Comparison of ENCODE assay signal across 27 cellular contexts in the genomic region with DNA sequence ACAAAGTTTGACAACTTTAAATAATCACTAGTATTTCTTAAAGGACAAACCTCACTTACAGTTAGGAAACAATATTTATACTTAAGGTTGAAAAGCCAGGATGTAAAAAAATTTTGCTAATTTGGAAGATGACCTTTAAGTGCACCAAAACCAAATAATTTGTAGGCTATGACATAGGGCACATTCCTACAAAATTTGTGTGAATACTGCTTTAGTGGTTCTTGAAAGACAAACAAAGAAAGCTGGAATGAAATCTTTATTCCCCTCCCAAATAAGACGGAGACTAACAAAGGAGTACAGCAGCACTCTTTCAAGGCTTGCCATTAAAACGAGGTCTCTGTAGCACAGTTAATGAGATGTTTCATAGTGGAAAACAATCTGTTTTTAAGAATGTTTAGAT. TPM values are rescaled to one million over a fixed set of nuclear protein-coding genes. Genes with fewer than 3 reads are reported as not detected.
"Had no signal": no experiment of that assay in that cellular context is flagged by ENCODE, and none has a peak within 500 bp of the region (broad histone marks: within the 10 kb centered on the region; RNA-seq: fewer than 3 reads in every experiment).

No MANE protein-coding gene starts in this region.

- DNase-seq: activated CD4-positive, alpha-beta T cell treated with anti-CD3 and anti-CD28 coated beads, Interleukin-2, amount 10 ng/mL, durations not matched to agents 7 days and 5 days; activated CD4-positive, CD25-positive, alpha-beta regulatory T cell treated with anti-CD3 and anti-CD28 coated beads, Interleukin-2, amount 50 U/mL, for 72 hours; activated CD8-positive, alpha-beta memory T cell treated with anti-CD3 and anti-CD28 coated beads, Interleukin-2, amount 10 ng/mL, durations not matched to agents 7 days and 5 days; activated CD8-positive, alpha-beta T cell treated with anti-CD3 and anti-CD28 coated beads for 36 hours; activated gamma-delta T cell; activated naive CD4-positive, alpha-beta T cell treated with anti-CD3 and anti-CD28 coated beads, Interleukin-2, amount 50 U/mL, for 16 hours; activated naive CD8-positive, alpha-beta T cell treated with anti-CD3 and anti-CD28 coated beads, Interleukin-2, amount 50 U/mL, for 24 hours; activated T-cell treated with anti-CD3 and anti-CD28 coated beads for 4 hours; anterior cingulate cortex; central memory CD4-positive, alpha-beta T cell; cortex of kidney; endodermal cell; foreskin keratinocyte; kidney glomerular epithelial cell; left ventricle myocardium inferior; natural killer cell; nucleus accumbens; right lobe of liver; stimulated activated CD4-positive, alpha-beta T cell treated with anti-CD3 and anti-CD28 coated beads, Interleukin-1b, Interleukin-23, amount 100 ng/mL, for 48 hours; stimulated activated naive CD8-positive, alpha-beta T cell treated with anti-CD3 and anti-CD28 coated beads, Interleukin-15, amount 100 ng/mL, for 72 hours; WERI-Rb-1 had no signal

- H3K36me3 ChIP-seq: right lobe of liver, suprapubic skin, tibial nerve, WERI-Rb-1 had no signal

- ATAC-seq: activated CD8-positive, alpha-beta memory T cell treated with anti-CD3 and anti-CD28 coated beads, Interleukin-2, amount 10 ng/mL, durations not matched to agents 7 days and 5 days; activated CD8-positive, alpha-beta T cell treated with anti-CD3 and anti-CD28 coated beads for 36 hours; activated naive CD8-positive, alpha-beta T cell treated with anti-CD3 and anti-CD28 coated beads, Interleukin-2, amount 50 U/mL, for 24 hours; foreskin keratinocyte; natural killer cell; right lobe of liver; stimulated activated naive CD8-positive, alpha-beta T cell treated with anti-CD3 and anti-CD28 coated beads, Interleukin-15, amount 100 ng/mL, for 72 hours had no signal

- H3K27ac ChIP-seq: epithelial cell of prostate, foreskin keratinocyte, left ventricle myocardium inferior, right lobe of liver, skin epidermis, suprapubic skin, tibial nerve, WERI-Rb-1 had no signal

- H3K4me1 ChIP-seq: foreskin keratinocyte had no signal

- H3K4me1 Mint-ChIP-seq: activated CD4-positive, alpha-beta T cell treated with anti-CD3 and anti-CD28 coated beads, Interleukin-2, amount 10 ng/mL, durations not matched to agents 7 days and 5 days; activated CD8-positive, alpha-beta memory T cell treated with anti-CD3 and anti-CD28 coated beads, Interleukin-2, amount 10 ng/mL, durations not matched to agents 7 days and 5 days; activated naive CD8-positive, alpha-beta T cell treated with anti-CD3 and anti-CD28 coated beads, Interleukin-2, amount 50 U/mL, for 24 hours; natural killer cell; stimulated activated naive CD8-positive, alpha-beta T cell treated with anti-CD3 and anti-CD28 coated beads, Interleukin-15, amount 100 ng/mL, for 72 hours had no signal

- H3K27me3 ChIP-seq: foreskin keratinocyte, right lobe of liver, suprapubic skin, tibial nerve had no signal

- H3K4me3 ChIP-seq: left ventricle myocardium inferior, right lobe of liver, skin epidermis, suprapubic skin, tibial nerve had no signal

- H3K9me3 ChIP-seq: left ventricle myocardium inferior, right lobe of liver, suprapubic skin, tibial nerve had no signal

- H3K4me3 Mint-ChIP-seq: activated CD4-positive, alpha-beta T cell treated with anti-CD3 and anti-CD28 coated beads, Interleukin-2, amount 10 ng/mL, durations not matched to agents 7 days and 5 days; activated CD8-positive, alpha-beta memory T cell treated with anti-CD3 and anti-CD28 coated beads, Interleukin-2, amount 10 ng/mL, durations not matched to agents 7 days and 5 days; activated CD8-positive, alpha-beta T cell treated with anti-CD3 and anti-CD28 coated beads for 36 hours; activated naive CD8-positive, alpha-beta T cell treated with anti-CD3 and anti-CD28 coated beads, Interleukin-2, amount 50 U/mL, for 24 hours; brain; endodermal cell; natural killer cell; stimulated activated naive CD8-positive, alpha-beta T cell treated with anti-CD3 and anti-CD28 coated beads, Interleukin-15, amount 100 ng/mL, for 72 hours had no signal

- H3K27me3 Mint-ChIP-seq: brain; stimulated activated naive CD8-positive, alpha-beta T cell treated with anti-CD3 and anti-CD28 coated beads, Interleukin-15, amount 100 ng/mL, for 72 hours had no signal

- H3K27ac Mint-ChIP-seq: activated CD4-positive, alpha-beta T cell treated with anti-CD3 and anti-CD28 coated beads, Interleukin-2, amount 10 ng/mL, durations not matched to agents 7 days and 5 days; activated CD8-positive, alpha-beta memory T cell treated with anti-CD3 and anti-CD28 coated beads, Interleukin-2, amount 10 ng/mL, durations not matched to agents 7 days and 5 days; activated CD8-positive, alpha-beta T cell treated with anti-CD3 and anti-CD28 coated beads for 36 hours; activated naive CD8-positive, alpha-beta T cell treated with anti-CD3 and anti-CD28 coated beads, Interleukin-2, amount 50 U/mL, for 24 hours; endodermal cell; natural killer cell had no signal

- H3K36me3 Mint-ChIP-seq: activated CD8-positive, alpha-beta memory T cell treated with anti-CD3 and anti-CD28 coated beads, Interleukin-2, amount 10 ng/mL, durations not matched to agents 7 days and 5 days; brain; natural killer cell had no signal

- H3K9me3 Mint-ChIP-seq: activated CD4-positive, alpha-beta T cell treated with anti-CD3 and anti-CD28 coated beads, Interleukin-2, amount 10 ng/mL, durations not matched to agents 7 days and 5 days; activated CD8-positive, alpha-beta T cell treated with anti-CD3 and anti-CD28 coated beads for 36 hours; activated naive CD8-positive, alpha-beta T cell treated with anti-CD3 and anti-CD28 coated beads, Interleukin-2, amount 50 U/mL, for 24 hours; brain; endodermal cell; natural killer cell; stimulated activated naive CD8-positive, alpha-beta T cell treated with anti-CD3 and anti-CD28 coated beads, Interleukin-15, amount 100 ng/mL, for 72 hours had no signal

RNA-seq across cellular contexts. Expression of a gene that starts 45.6 kb away (rescaled TPM):
- total RNA-seq: activated CD4-positive, alpha-beta T cell treated with anti-CD3 and anti-CD28 coated beads, Interleukin-2, amount 10 ng/mL, durations not matched to agents 7 days and 5 days; activated CD8-positive, alpha-beta memory T cell treated with anti-CD3 and anti-CD28 coated beads, Interleukin-2, amount 10 ng/mL, durations not matched to agents 7 days and 5 days; activated CD8-positive, alpha-beta T cell treated with anti-CD3 and anti-CD28 coated beads for 36 hours; T-helper 2 cell treated with Interferon-gamma antibody and Interleukin-4, amounts not matched to agents 100 ng/mL and 5 ng/mL, for 36 hours had no signal
